Comparison of ENCODE assay signal across 14 cellular contexts in genomic region chr12:7068240-7068993, GRCh38. TPM values are rescaled to one million over a fixed set of nuclear protein-coding genes. Genes with fewer than 3 reads are reported as not detected.
DNase-seq lines count a peak whose midpoint lies in the region; ATAC-seq and TF ChIP-seq lines count a peak whose summit lies in the region.
"Had no signal": no experiment of that assay in that cellular context is flagged by ENCODE, and none has a peak within 500 bp of the region (broad histone marks: within the 10 kb centered on the region; RNA-seq: fewer than 3 reads in every experiment).

No MANE protein-coding gene starts in this region.

- DNase-seq in Ammon's horn (ENCODE audit: low spot score) (peak; percentile 52), WERI-Rb-1 (peak; percentile 16), left ventricle myocardium inferior (peak; percentile 48), omental fat pad (ENCODE audit: low spot score) (no peak), mesendoderm (no peak)
- no peak for DNase-seq in activated naive CD8-positive, alpha-beta T cell treated with anti-CD3 and anti-CD28 coated beads, Interleukin-2, amount 50 U/mL, for 24 hours
- DNase-seq: effector memory CD4-positive, alpha-beta T cell; GM23248; NCI-H1105 treated with DMSO at 0.1 percent for 48 hours; NCI-H524; stimulated activated CD4-positive, alpha-beta T cell treated with anti-CD3 and anti-CD28 coated beads, Interleukin-12 subunit alpha, Interleukin-12 subunit beta, amount 100 ng/mL, for 4 hours had no signal

- H3K4me2 ChIP-seq in mesendoderm (ENCODE audit: low read length) = no peak overlapping the region

- no peak overlapping the region for H4K8ac ChIP-seq in mesendoderm (ENCODE audit: low read depth, low read length)

- TF ChIP-seq CTCF in WERI-Rb-1 (IDR thresholded peaks at IDR 0.05; ENCODE audit: low read depth, low read length) (no peak), left ventricle myocardium inferior (IDR thresholded peaks at IDR 0.05; ENCODE audit: borderline replicate concordance) (no peak), omental fat pad (IDR thresholded peaks at IDR 0.05) (no peak)

- H3K36me3 ChIP-seq in WERI-Rb-1 = no peaks in the 10 kb centered on the region
- H3K36me3 ChIP-seq in left ventricle myocardium inferior = peaks cover 7% of the 10 kb centered on the region
- H3K36me3 ChIP-seq in mesendoderm (ENCODE audit: control insufficient read depth, insufficient read depth, low read length) = no peaks in the 10 kb centered on the region

- no peak overlapping the region for H3K4ac ChIP-seq in mesendoderm (ENCODE audit: low read depth, low read length)

- no peak overlapping the region for H3K4me3 Mint-ChIP-seq in activated naive CD8-positive, alpha-beta T cell treated with anti-CD3 and anti-CD28 coated beads, Interleukin-2, amount 50 U/mL, for 24 hours
- H3K4me3 Mint-ChIP-seq: type B pancreatic cell had no signal

- no peak overlapping the region for H3K27ac Mint-ChIP-seq in activated naive CD8-positive, alpha-beta T cell treated with anti-CD3 and anti-CD28 coated beads, Interleukin-2, amount 50 U/mL, for 24 hours
- H3K27ac Mint-ChIP-seq: type B pancreatic cell had no signal

- no CpG with 5 or more reads among the region's 11 CpGs for WGBS in mesendoderm (ENCODE audit: extremely low coverage, insufficient coverage, low lambda C conversion rate)

- no peak overlapping the region for H3K18ac ChIP-seq in mesendoderm (ENCODE audit: low read length)

- no peak overlapping the region for H3K9ac ChIP-seq in mesendoderm (ENCODE audit: low read length)
- H3K9ac ChIP-seq: GM23248 had no signal

- intact Hi-C loops in left ventricle myocardium inferior (cut with micrococcal nuclease) = no loop called here

- no peak overlapping the region for H2BK15ac ChIP-seq in mesendoderm (replicated peaks; ENCODE audit: low read depth)

- no peaks in the 10 kb centered on the region for H3K4me1 Mint-ChIP-seq in activated naive CD8-positive, alpha-beta T cell treated with anti-CD3 and anti-CD28 coated beads, Interleukin-2, amount 50 U/mL, for 24 hours

- peak; percentile 71 for ATAC-seq in omental fat pad (ENCODE audit: low FRiP score)
- ATAC-seq in HG02588 (IDR thresholded peaks at IDR 0.05; ENCODE audit: unreplicated experiment) = no peak
- no peak for ATAC-seq in activated naive CD8-positive, alpha-beta T cell treated with anti-CD3 and anti-CD28 coated beads, Interleukin-2, amount 50 U/mL, for 24 hours
- no peak for ATAC-seq in HG03342 (IDR thresholded peaks at IDR 0.05; ENCODE audit: unreplicated experiment)

- H3K56ac ChIP-seq in mesendoderm (ENCODE audit: low read length) = no peak overlapping the region

- H3K4me1 ChIP-seq in left ventricle myocardium inferior (peaks cover 20% of the 10 kb centered on the region), mesendoderm (ENCODE audit: control insufficient read depth, low read depth, low read length) (no peaks in the 10 kb centered on the region)

- H3K9me3 Mint-ChIP-seq in activated naive CD8-positive, alpha-beta T cell treated with anti-CD3 and anti-CD28 coated beads, Interleukin-2, amount 50 U/mL, for 24 hours = no peaks in the 10 kb centered on the region
- H3K9me3 Mint-ChIP-seq: type B pancreatic cell had no signal

- H3K4me3 ChIP-seq in WERI-Rb-1 (ENCODE audit: low read depth, low read length) (no peak overlapping the region), left ventricle myocardium inferior (no peak overlapping the region), mesendoderm (ENCODE audit: low read length) (no peak overlapping the region)
- H3K4me3 ChIP-seq: GM23248 had no signal

- H3K79me2 ChIP-seq in mesendoderm (ENCODE audit: control insufficient read depth, insufficient read depth, low read length) = no peaks in the 10 kb centered on the region

- no peak overlapping the region for H3K23ac ChIP-seq in mesendoderm (ENCODE audit: low read length)

- no peaks in the 10 kb centered on the region for H3K9me3 ChIP-seq in WERI-Rb-1 (ENCODE audit: severe bottlenecking)
- H3K9me3 ChIP-seq in left ventricle myocardium inferior (replicated peaks) = no peaks in the 10 kb centered on the region

- H2BK120ac ChIP-seq in mesendoderm (ENCODE audit: low read depth, low read length) = no peak overlapping the region

- no peak overlapping the region for H2AK5ac ChIP-seq in mesendoderm (ENCODE audit: low read length)

- H3K27ac ChIP-seq in WERI-Rb-1 (no peak overlapping the region; the same call in 1 of the 2 replicates), left ventricle myocardium inferior (replicated peaks) (peak overlapping the region; percentile 60), mesendoderm (ENCODE audit: low read depth, low read length) (no peak overlapping the region)
- H3K27ac ChIP-seq: GM23248 had no signal

- peaks cover 6% of the 10 kb centered on the region for H3K27me3 Mint-ChIP-seq in activated naive CD8-positive, alpha-beta T cell treated with anti-CD3 and anti-CD28 coated beads, Interleukin-2, amount 50 U/mL, for 24 hours

- H2BK5ac ChIP-seq in mesendoderm (ENCODE audit: low read length) = no peak overlapping the region

- no peaks in the 10 kb centered on the region for H3K79me1 ChIP-seq in mesendoderm (ENCODE audit: low read length)

- H4K5ac ChIP-seq in mesendoderm (ENCODE audit: low read length) = no peak overlapping the region

- H3K27me3 ChIP-seq in WERI-Rb-1 (ENCODE audit: insufficient read depth, low read depth, severe bottlenecking) (no peaks in the 10 kb centered on the region), left ventricle myocardium inferior (ENCODE audit: low read depth) (no peaks in the 10 kb centered on the region), mesendoderm (ENCODE audit: insufficient read depth, low read length, poor library complexity) (no peaks in the 10 kb centered on the region)

- H3K36me3 Mint-ChIP-seq in activated naive CD8-positive, alpha-beta T cell treated with anti-CD3 and anti-CD28 coated beads, Interleukin-2, amount 50 U/mL, for 24 hours (ENCODE audit: low read depth) = no peaks in the 10 kb centered on the region
- H3K36me3 Mint-ChIP-seq: type B pancreatic cell had no signal

RNA-seq across cellular contexts. Expression of gene C1S, which starts 7.9 kb away (rescaled TPM):
- total RNA-seq in left ventricle myocardium inferior (108 TPM), omental fat pad (100 to 1,000 TPM; 490 to 872 (median 705) TPM)
- 4.0 TPM for polyA plus RNA-seq in mesendoderm (2013, experiment 1 of 2)
- 3.6 TPM for polyA plus RNA-seq in mesendoderm (2013, experiment 2 of 2)

RNA-seq across cellular contexts. Expression of gene C1R, which starts 23.8 kb away (rescaled TPM):
- total RNA-seq in left ventricle myocardium inferior (143 TPM), omental fat pad (1,000 to 10,000 TPM in 1 of 4 donors, 100 to 1,000 TPM in 3; 571 to 1,080 (median 751) TPM)
- polyA plus RNA-seq in mesendoderm (2013, experiment 1 of 2) = 1.2 TPM
- polyA plus RNA-seq in mesendoderm (2013, experiment 2 of 2) = 1.1 TPM

RNA-seq across cellular contexts. Expression of gene C1RL, which starts 40.6 kb away (rescaled TPM):
- total RNA-seq in left ventricle myocardium inferior (8.1 TPM), omental fat pad (100 to 1,000 TPM in 2 of 4 donors, 10 to 100 TPM in 2; 85.9 to 126 (median 107) TPM)
- 4.2 TPM for polyA plus RNA-seq in mesendoderm (2013, experiment 1 of 2)
- 4.1 TPM for polyA plus RNA-seq in mesendoderm (2013, experiment 2 of 2)

RNA-seq across cellular contexts. Expression of gene LPCAT3, which starts 50.1 kb away (rescaled TPM):
- total RNA-seq in left ventricle myocardium inferior (35.1 TPM), omental fat pad (10 to 100 TPM; 41.7 to 58.2 (median 47.9) TPM)
- 42.9 TPM for polyA plus RNA-seq in mesendoderm (2013, experiment 1 of 2)
- 41.1 TPM for polyA plus RNA-seq in mesendoderm (2013, experiment 2 of 2)

Comparison
In these comparisons a context has a peak if more than half of its experiments do, and no peak if none do; other contexts are left out.
1. DNase-seq: peak in Ammon's horn (single experiment), WERI-Rb-1 (single experiment) and left ventricle myocardium inferior (single experiment); none in omental fat pad (single experiment), mesendoderm (single experiment) and activated naive CD8-positive, alpha-beta T cell treated with anti-CD3 and anti-CD28 coated beads, Interleukin-2, amount 50 U/mL, for 24 hours (single experiment).